Comparison of ENCODE assay signal across 1 cellular context in the genomic region with DNA sequence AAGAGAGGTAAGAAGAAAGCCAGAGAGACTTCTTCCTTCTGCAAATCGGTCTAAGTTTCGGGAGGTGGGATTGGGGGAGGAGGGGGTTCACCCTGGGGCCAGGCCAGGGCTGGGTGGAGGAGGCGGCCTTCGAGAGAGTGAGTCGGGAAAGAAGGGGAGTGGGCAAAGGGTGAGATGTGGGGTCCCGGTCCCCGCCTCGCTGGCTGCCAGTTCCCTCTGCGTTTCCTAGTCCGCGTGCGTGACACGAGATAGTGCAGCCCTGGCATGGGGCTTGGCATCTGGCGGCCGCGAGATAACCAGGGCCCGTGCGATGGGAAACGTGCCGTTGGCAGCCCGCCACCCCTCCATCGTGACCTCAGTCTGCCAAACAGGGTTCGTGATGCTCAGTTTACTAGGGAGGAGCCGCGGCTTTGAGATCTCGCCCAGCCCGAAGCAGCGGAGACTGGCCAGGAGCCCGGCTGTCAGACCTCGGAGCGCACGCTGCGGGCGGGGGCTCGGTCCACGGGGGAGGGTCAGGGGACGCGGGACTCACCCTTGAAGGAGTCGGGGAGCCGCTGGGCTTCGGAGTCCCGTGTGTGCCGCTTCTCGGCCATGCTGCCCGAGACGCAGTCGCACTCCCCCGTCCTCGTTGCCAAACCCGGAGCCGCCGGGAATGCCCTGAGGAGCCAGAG.
TF ChIP-seq lines count a peak whose summit lies in the region.

A gene with protein sequence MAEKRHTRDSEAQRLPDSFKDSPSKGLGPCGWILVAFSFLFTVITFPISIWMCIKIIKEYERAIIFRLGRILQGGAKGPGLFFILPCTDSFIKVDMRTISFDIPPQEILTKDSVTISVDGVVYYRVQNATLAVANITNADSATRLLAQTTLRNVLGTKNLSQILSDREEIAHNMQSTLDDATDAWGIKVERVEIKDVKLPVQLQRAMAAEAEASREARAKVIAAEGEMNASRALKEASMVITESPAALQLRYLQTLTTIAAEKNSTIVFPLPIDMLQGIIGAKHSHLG (minus strand): TSS at position 656 of the 671 bp plus-strand sequence. CDS start 63 bp downstream, at position 593.

TF ChIP-seq in HepG2, 621 proteins besides CTCF, POLR2A, EP300 and RAD21 (continued from another document and continues in another):
- TF ChIP-seq, protein P1, sequence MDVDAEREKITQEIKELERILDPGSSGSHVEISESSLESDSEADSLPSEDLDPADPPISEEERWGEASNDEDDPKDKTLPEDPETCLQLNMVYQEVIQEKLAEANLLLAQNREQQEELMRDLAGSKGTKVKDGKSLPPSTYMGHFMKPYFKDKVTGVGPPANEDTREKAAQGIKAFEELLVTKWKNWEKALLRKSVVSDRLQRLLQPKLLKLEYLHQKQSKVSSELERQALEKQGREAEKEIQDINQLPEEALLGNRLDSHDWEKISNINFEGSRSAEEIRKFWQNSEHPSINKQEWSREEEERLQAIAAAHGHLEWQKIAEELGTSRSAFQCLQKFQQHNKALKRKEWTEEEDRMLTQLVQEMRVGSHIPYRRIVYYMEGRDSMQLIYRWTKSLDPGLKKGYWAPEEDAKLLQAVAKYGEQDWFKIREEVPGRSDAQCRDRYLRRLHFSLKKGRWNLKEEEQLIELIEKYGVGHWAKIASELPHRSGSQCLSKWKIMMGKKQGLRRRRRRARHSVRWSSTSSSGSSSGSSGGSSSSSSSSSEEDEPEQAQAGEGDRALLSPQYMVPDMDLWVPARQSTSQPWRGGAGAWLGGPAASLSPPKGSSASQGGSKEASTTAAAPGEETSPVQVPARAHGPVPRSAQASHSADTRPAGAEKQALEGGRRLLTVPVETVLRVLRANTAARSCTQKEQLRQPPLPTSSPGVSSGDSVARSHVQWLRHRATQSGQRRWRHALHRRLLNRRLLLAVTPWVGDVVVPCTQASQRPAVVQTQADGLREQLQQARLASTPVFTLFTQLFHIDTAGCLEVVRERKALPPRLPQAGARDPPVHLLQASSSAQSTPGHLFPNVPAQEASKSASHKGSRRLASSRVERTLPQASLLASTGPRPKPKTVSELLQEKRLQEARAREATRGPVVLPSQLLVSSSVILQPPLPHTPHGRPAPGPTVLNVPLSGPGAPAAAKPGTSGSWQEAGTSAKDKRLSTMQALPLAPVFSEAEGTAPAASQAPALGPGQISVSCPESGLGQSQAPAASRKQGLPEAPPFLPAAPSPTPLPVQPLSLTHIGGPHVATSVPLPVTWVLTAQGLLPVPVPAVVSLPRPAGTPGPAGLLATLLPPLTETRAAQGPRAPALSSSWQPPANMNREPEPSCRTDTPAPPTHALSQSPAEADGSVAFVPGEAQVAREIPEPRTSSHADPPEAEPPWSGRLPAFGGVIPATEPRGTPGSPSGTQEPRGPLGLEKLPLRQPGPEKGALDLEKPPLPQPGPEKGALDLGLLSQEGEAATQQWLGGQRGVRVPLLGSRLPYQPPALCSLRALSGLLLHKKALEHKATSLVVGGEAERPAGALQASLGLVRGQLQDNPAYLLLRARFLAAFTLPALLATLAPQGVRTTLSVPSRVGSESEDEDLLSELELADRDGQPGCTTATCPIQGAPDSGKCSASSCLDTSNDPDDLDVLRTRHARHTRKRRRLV (CRISPR knock-in tag; IDR thresholded peaks at IDR 0.05): peak; percentile 23; the same call in 1 of the 2 replicates
- TF ChIP-seq AKAP8 (CRISPR knock-in tag; IDR thresholded peaks at IDR 0.05) (no peak), GTF2F1 (IDR thresholded peaks at IDR 0.05; ENCODE audit: low read length) (no peak), ZNF781 (CRISPR knock-in tag; IDR thresholded peaks at IDR 0.05; ENCODE audit: borderline replicate concordance, not compliant biosample characterization) (peak; percentile 54), REPIN1 (CRISPR knock-in tag; IDR thresholded peaks at IDR 0.05; ENCODE audit: borderline replicate concordance, low read depth) (peak; percentile 23; the same call in 1 of the 2 replicates), HOXD1 (CRISPR knock-in tag; IDR thresholded peaks at IDR 0.05) (no peak), ZNF563 (CRISPR knock-in tag; IDR thresholded peaks at IDR 0.05) (peak; percentile 67; the same call in 1 of the 2 replicates), MBD4 (IDR thresholded peaks at IDR 0.05; ENCODE audit: borderline replicate concordance, low read length) (no peak), CHD4 (IDR thresholded peaks at IDR 0.05; ENCODE audit: borderline replicate concordance, low read length) (no peak), SKIL (CRISPR knock-in tag; IDR thresholded peaks at IDR 0.05; ENCODE audit: borderline replicate concordance) (no peak), ZFP36L2 (CRISPR knock-in tag; IDR thresholded peaks at IDR 0.05) (no peak), SAP130 (CRISPR knock-in tag; IDR thresholded peaks at IDR 0.05; ENCODE audit: low read depth) (peak; percentile 84), NFIC (IDR thresholded peaks at IDR 0.05; ENCODE audit: low read length) (no peak), ZNF362 (CRISPR knock-in tag; IDR thresholded peaks at IDR 0.05; ENCODE audit: borderline replicate concordance) (no peak), TP53 (CRISPR knock-in tag; conservative IDR thresholded peaks at IDR 0.05) (no peak), KLF9 (CRISPR knock-in tag; IDR thresholded peaks at IDR 0.05; ENCODE audit: low read depth) (no peak), ARNT2 (CRISPR knock-in tag; IDR thresholded peaks at IDR 0.05; ENCODE audit: low read depth) (0 out of 2 replicates have a peak, but pooled peaks have one; percentile 45), ZNF510 (CRISPR knock-in tag; IDR thresholded peaks at IDR 0.05; ENCODE audit: low read depth) (no peak), ZNF709 (CRISPR knock-in tag; IDR thresholded peaks at IDR 0.05) (peak; percentile 66; the same call in 1 of the 2 replicates), RFXANK (CRISPR knock-in tag; IDR thresholded peaks at IDR 0.05) (no peak; the same call in 1 of the 2 replicates), NFYB (CRISPR knock-in tag; IDR thresholded peaks at IDR 0.05) (no peak), ARID4A (CRISPR knock-in tag; IDR thresholded peaks at IDR 0.05; ENCODE audit: borderline replicate concordance) (peak; percentile 93), RBFOX2 (IDR thresholded peaks at IDR 0.05; ENCODE audit: low read depth, low read length) (peak; percentile 85), ATF5 (CRISPR knock-in tag; IDR thresholded peaks at IDR 0.05; ENCODE audit: low read depth) (0 out of 2 replicates have a peak, but pooled peaks have one; percentile 40), SP4 (CRISPR knock-in tag; IDR thresholded peaks at IDR 0.05) (no peak), ELF3 (CRISPR knock-in tag; IDR thresholded peaks at IDR 0.05) (no peak), SP1 (IDR thresholded peaks at IDR 0.05) (no peak), SP1 (CRISPR knock-in tag; IDR thresholded peaks at IDR 0.05) (no peak), ZMYM3 (CRISPR knock-in tag; IDR thresholded peaks at IDR 0.05) (0 out of 2 replicates have a peak, but pooled peaks have one; percentile 8), ZNF775 (CRISPR knock-in tag; IDR thresholded peaks at IDR 0.05; ENCODE audit: borderline replicate concordance) (no peak), PRMT3 (CRISPR knock-in tag; IDR thresholded peaks at IDR 0.05; ENCODE audit: borderline replicate concordance, low read depth) (no peak), RXRA (CRISPR knock-in tag; IDR thresholded peaks at IDR 0.05) (peak; percentile 18; the same call in 1 of the 2 replicates), ZNF326 (CRISPR knock-in tag; IDR thresholded peaks at IDR 0.05; ENCODE audit: borderline replicate concordance) (no peak), SATB2 (CRISPR knock-in tag; IDR thresholded peaks at IDR 0.05) (0 out of 2 replicates have a peak, but pooled peaks have one; percentile 32), ZNF660 (CRISPR knock-in tag; IDR thresholded peaks at IDR 0.05; ENCODE audit: borderline replicate concordance, low read depth) (no peak), STAG1 (CRISPR knock-in tag; IDR thresholded peaks at IDR 0.05) (no peak), GLMP (CRISPR knock-in tag; IDR thresholded peaks at IDR 0.05; ENCODE audit: borderline replicate concordance) (no peak), NFRKB (IDR thresholded peaks at IDR 0.05) (no peak), ZMYM2 (CRISPR knock-in tag; IDR thresholded peaks at IDR 0.05) (no peak), ZNF335 (CRISPR knock-in tag; IDR thresholded peaks at IDR 0.05) (no peak), HNF4A (CRISPR knock-in tag; IDR thresholded peaks at IDR 0.05) (0 out of 2 replicates have a peak, but pooled peaks have one; percentile 8)
- TF ChIP-seq, protein P2, sequence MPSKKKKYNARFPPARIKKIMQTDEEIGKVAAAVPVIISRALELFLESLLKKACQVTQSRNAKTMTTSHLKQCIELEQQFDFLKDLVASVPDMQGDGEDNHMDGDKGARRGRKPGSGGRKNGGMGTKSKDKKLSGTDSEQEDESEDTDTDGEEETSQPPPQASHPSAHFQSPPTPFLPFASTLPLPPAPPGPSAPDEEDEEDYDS (CRISPR knock-in tag; IDR thresholded peaks at IDR 0.05): no peak
- TF ChIP-seq, protein P3, sequence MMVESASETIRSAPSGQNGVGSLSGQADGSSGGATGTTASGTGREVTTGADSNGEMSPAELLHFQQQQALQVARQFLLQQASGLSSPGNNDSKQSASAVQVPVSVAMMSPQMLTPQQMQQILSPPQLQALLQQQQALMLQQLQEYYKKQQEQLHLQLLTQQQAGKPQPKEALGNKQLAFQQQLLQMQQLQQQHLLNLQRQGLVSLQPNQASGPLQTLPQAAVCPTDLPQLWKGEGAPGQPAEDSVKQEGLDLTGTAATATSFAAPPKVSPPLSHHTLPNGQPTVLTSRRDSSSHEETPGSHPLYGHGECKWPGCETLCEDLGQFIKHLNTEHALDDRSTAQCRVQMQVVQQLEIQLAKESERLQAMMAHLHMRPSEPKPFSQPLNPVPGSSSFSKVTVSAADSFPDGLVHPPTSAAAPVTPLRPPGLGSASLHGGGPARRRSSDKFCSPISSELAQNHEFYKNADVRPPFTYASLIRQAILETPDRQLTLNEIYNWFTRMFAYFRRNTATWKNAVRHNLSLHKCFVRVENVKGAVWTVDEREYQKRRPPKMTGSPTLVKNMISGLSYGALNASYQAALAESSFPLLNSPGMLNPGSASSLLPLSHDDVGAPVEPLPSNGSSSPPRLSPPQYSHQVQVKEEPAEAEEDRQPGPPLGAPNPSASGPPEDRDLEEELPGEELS (CRISPR knock-in tag; IDR thresholded peaks at IDR 0.05): peak; percentile 3; the same call in 1 of the 2 replicates
